In the genomic region with DNA sequence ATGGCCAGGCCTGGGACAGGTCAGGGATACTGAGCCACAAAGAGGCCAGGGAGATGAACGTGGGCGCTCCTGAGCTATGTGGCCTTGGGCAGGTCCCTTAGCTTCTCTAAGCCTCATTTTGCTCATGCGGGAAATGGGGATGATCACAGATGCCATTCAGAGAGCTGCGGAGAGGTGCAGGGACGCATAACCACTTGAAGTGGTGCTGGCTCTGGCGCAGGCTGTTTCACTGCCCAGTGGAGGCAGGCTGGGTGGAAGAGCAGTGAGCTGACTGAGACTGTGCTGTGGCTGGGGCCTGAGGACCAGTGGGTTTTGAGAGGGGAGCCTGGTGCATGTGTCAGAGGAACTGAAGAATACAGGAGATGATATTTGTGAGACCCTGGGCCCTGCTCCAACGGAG, we compare ENCODE assay signal across 11 cellular contexts. TPM values are rescaled to one million over a fixed set of nuclear protein-coding genes. Genes with fewer than 3 reads are reported as not detected.
DNase-seq lines count a peak whose midpoint lies in the region; ATAC-seq and TF ChIP-seq lines count a peak whose summit lies in the region.
"Had no signal": no experiment of that assay in that cellular context is flagged by ENCODE, and none has a peak within 500 bp of the region (broad histone marks: within the 10 kb centered on the region; RNA-seq: fewer than 3 reads in every experiment).

No MANE protein-coding gene starts in this region.

- no peaks in the 10 kb centered on the region for H3K9me3 ChIP-seq in lower lobe of right lung
- H3K9me3 ChIP-seq in stomach smooth muscle (ENCODE audit: control insufficient read depth in 2 of 2, low read length in 2 of 2), result no peaks in the 10 kb centered on the region
- H3K9me3 ChIP-seq: A549 had no signal

- intact Hi-C loops in activated CD4-positive, alpha-beta memory T cell treated with anti-CD3 and anti-CD28 coated beads for 36 hours (cut with micrococcal nuclease), result no loop called here
- intact Hi-C loops in activated CD8-positive, alpha-beta T cell treated with anti-CD3 and anti-CD28 coated beads for 36 hours (cut with micrococcal nuclease), result no loop called here
- intact Hi-C loops in lower lobe of right lung (cut with DNase I), result no loop called here

- H3K4me3 ChIP-seq in lower lobe of right lung, result no peak overlapping the region
- no peak overlapping the region for H3K4me3 ChIP-seq in stomach smooth muscle (ENCODE audit: low read length in 2 of 2)
- H3K4me3 ChIP-seq: A549 had no signal

- H3K4me1 Mint-ChIP-seq in activated CD4-positive, alpha-beta memory T cell treated with anti-CD3 and anti-CD28 coated beads, Interleukin-2, amount 10 ng/mL, durations not matched to agents 7 days and 5 days, result peaks cover 36% of the 10 kb centered on the region
- peaks cover 22% of the 10 kb centered on the region for H3K4me1 Mint-ChIP-seq in activated CD4-positive, alpha-beta memory T cell treated with anti-CD3 and anti-CD28 coated beads for 36 hours (ENCODE audit: low read depth)
- peaks cover 60% of the 10 kb centered on the region for H3K4me1 Mint-ChIP-seq in activated CD8-positive, alpha-beta T cell treated with anti-CD3 and anti-CD28 coated beads for 36 hours (ENCODE audit: low read depth)

- H3K9ac ChIP-seq in stomach smooth muscle (ENCODE audit: low read length in 2 of 2), result peak overlapping the region; percentile 21 to 75

- no peaks in the 10 kb centered on the region for H3K9me3 Mint-ChIP-seq in activated CD4-positive, alpha-beta memory T cell treated with anti-CD3 and anti-CD28 coated beads, Interleukin-2, amount 10 ng/mL, durations not matched to agents 7 days and 5 days
- no peaks in the 10 kb centered on the region for H3K9me3 Mint-ChIP-seq in activated CD4-positive, alpha-beta memory T cell treated with anti-CD3 and anti-CD28 coated beads for 36 hours
- H3K9me3 Mint-ChIP-seq in activated CD8-positive, alpha-beta T cell treated with anti-CD3 and anti-CD28 coated beads for 36 hours, result no peaks in the 10 kb centered on the region

- no peak overlapping the region for H3K4me3 Mint-ChIP-seq in activated CD4-positive, alpha-beta memory T cell treated with anti-CD3 and anti-CD28 coated beads, Interleukin-2, amount 10 ng/mL, durations not matched to agents 7 days and 5 days
- no peak overlapping the region for H3K4me3 Mint-ChIP-seq in activated CD4-positive, alpha-beta memory T cell treated with anti-CD3 and anti-CD28 coated beads for 36 hours
- no peak overlapping the region for H3K4me3 Mint-ChIP-seq in activated CD8-positive, alpha-beta T cell treated with anti-CD3 and anti-CD28 coated beads for 36 hours

- no peak for TF ChIP-seq CTCF in activated CD8-positive, alpha-beta T cell treated with anti-CD3 and anti-CD28 coated beads for 36 hours (IDR thresholded peaks at IDR 0.05)
- no peak for TF ChIP-seq CTCF in lower lobe of right lung (IDR thresholded peaks at IDR 0.05)

- H3K27ac Mint-ChIP-seq in activated CD4-positive, alpha-beta memory T cell treated with anti-CD3 and anti-CD28 coated beads, Interleukin-2, amount 10 ng/mL, durations not matched to agents 7 days and 5 days, result peak overlapping the region; percentile 19
- no peak overlapping the region for H3K27ac Mint-ChIP-seq in activated CD4-positive, alpha-beta memory T cell treated with anti-CD3 and anti-CD28 coated beads for 36 hours
- H3K27ac Mint-ChIP-seq in activated CD8-positive, alpha-beta T cell treated with anti-CD3 and anti-CD28 coated beads for 36 hours, result peak overlapping the region; percentile 6

- no peak for ATAC-seq in activated CD8-positive, alpha-beta T cell treated with anti-CD3 and anti-CD28 coated beads for 36 hours
- ATAC-seq in lower lobe of right lung, result no peak
- ATAC-seq in GM18867 (IDR thresholded peaks at IDR 0.05; ENCODE audit: unreplicated experiment), result no peak

- no peaks in the 10 kb centered on the region for H3K27me3 ChIP-seq in lower lobe of right lung (ENCODE audit: low read depth)
- no peaks in the 10 kb centered on the region for H3K27me3 ChIP-seq in stomach smooth muscle (ENCODE audit: control insufficient read depth in 1 of 2, insufficient read depth in 2 of 2, low read length in 2 of 2)

- H3K4me1 ChIP-seq in lower lobe of right lung (peaks cover 96% of the 10 kb centered on the region), stomach smooth muscle (ENCODE audit: control insufficient read depth, insufficient read depth, low read length) (peaks cover 71% of the 10 kb centered on the region)

- DNase-seq in activated CD4-positive, alpha-beta memory T cell treated with anti-CD3 and anti-CD28 coated beads, Interleukin-2, amount 10 ng/mL, durations not matched to agents 7 days and 5 days, result no peak
- DNase-seq in activated CD4-positive, alpha-beta memory T cell treated with anti-CD3 and anti-CD28 coated beads for 36 hours, result no peak
- DNase-seq in activated CD8-positive, alpha-beta T cell treated with anti-CD3 and anti-CD28 coated beads for 36 hours, result no peak
- DNase-seq in lower lobe of right lung (no peak), iPS-NIHi11 (ENCODE audit: low spot score) (no peak), NCI-H2171 (lab: John Stamatoyannopoulos, UW) (no peak)
- DNase-seq: NCI-H1105, occipital lobe had no signal

- CTCF ChIA-PET in activated CD4-positive, alpha-beta memory T cell treated with anti-CD3 and anti-CD28 coated beads, Interleukin-2, amount 10 ng/mL, durations not matched to agents 7 days and 5 days (lab: Charles Lee), result interaction anchor here (1.2 to 2.7 kb wide), 4 partner anchors 12 to 109 kb away, joined by 3 to 13 read pairs (median 4); no protein-coding TSS in a partner anchor
- CTCF ChIA-PET in activated CD4-positive, alpha-beta memory T cell treated with anti-CD3 and anti-CD28 coated beads for 36 hours (lab: Charles Lee), result interaction anchor here (1.2 to 2.2 kb wide), 2 partner anchors 44 to 121 kb away, joined by 4 to 11 read pairs; no protein-coding TSS in a partner anchor
- CTCF ChIA-PET in activated CD8-positive, alpha-beta T cell treated with anti-CD3 and anti-CD28 coated beads for 36 hours (lab: Charles Lee), result interaction anchor here (0.6 to 5.5 kb wide), 5 partner anchors 8 to 244 kb away, joined by 3 to 65 read pairs (median 3); no protein-coding TSS in a partner anchor

- H3K27ac ChIP-seq in lower lobe of right lung, result peak overlapping the region; percentile 86
- H3K27ac ChIP-seq in stomach smooth muscle (ENCODE audit: low read length), result peak overlapping the region; percentile 89

- POLR2A ChIA-PET in activated CD4-positive, alpha-beta memory T cell treated with anti-CD3 and anti-CD28 coated beads, Interleukin-2, amount 10 ng/mL, durations not matched to agents 7 days and 5 days (lab: Charles Lee), result interaction anchor here (0.5 to 2.5 kb wide), 4 partner anchors 9 to 99 kb away, joined by 3 to 8 read pairs (median 4); no protein-coding TSS in a partner anchor
- POLR2A ChIA-PET in activated CD4-positive, alpha-beta memory T cell treated with anti-CD3 and anti-CD28 coated beads for 36 hours (lab: Charles Lee), result no interaction called here
- POLR2A ChIA-PET in activated CD8-positive, alpha-beta T cell treated with anti-CD3 and anti-CD28 coated beads for 36 hours (lab: Charles Lee), result interaction anchor here (0.6 to 2.3 kb wide), 6 partner anchors 11 to 486 kb away, joined by 3 to 7 read pairs (median 4); partner anchors contain the start of gene CXXC5

- H3K36me3 Mint-ChIP-seq in activated CD4-positive, alpha-beta memory T cell treated with anti-CD3 and anti-CD28 coated beads, Interleukin-2, amount 10 ng/mL, durations not matched to agents 7 days and 5 days (ENCODE audit: low read depth), result no peaks in the 10 kb centered on the region
- H3K36me3 Mint-ChIP-seq in activated CD4-positive, alpha-beta memory T cell treated with anti-CD3 and anti-CD28 coated beads for 36 hours, result no peaks in the 10 kb centered on the region
- no peaks in the 10 kb centered on the region for H3K36me3 Mint-ChIP-seq in activated CD8-positive, alpha-beta T cell treated with anti-CD3 and anti-CD28 coated beads for 36 hours (ENCODE audit: low read depth)

- H3K36me3 ChIP-seq in lower lobe of right lung (no peaks in the 10 kb centered on the region), stomach smooth muscle (ENCODE audit: control insufficient read depth in 2 of 2, insufficient read depth in 2 of 2, low read length in 2 of 2) (peaks cover 2 to 3% of the 10 kb centered on the region in 2 donors)

- H3K27me3 Mint-ChIP-seq in activated CD4-positive, alpha-beta memory T cell treated with anti-CD3 and anti-CD28 coated beads, Interleukin-2, amount 10 ng/mL, durations not matched to agents 7 days and 5 days, result peaks cover 7% of the 10 kb centered on the region
- no peaks in the 10 kb centered on the region for H3K27me3 Mint-ChIP-seq in activated CD4-positive, alpha-beta memory T cell treated with anti-CD3 and anti-CD28 coated beads for 36 hours
- H3K27me3 Mint-ChIP-seq in activated CD8-positive, alpha-beta T cell treated with anti-CD3 and anti-CD28 coated beads for 36 hours, result no peaks in the 10 kb centered on the region

RNA-seq across cellular contexts. Expression of gene CXXC5, which starts 18.4 kb away (rescaled TPM):
- total RNA-seq in activated CD4-positive, alpha-beta memory T cell treated with anti-CD3 and anti-CD28 coated beads, Interleukin-2, amount 10 ng/mL, durations not matched to agents 7 days and 5 days, result 1 to 10 TPM; 1.4 to 1.7 TPM
- total RNA-seq in activated CD4-positive, alpha-beta memory T cell treated with anti-CD3 and anti-CD28 coated beads for 36 hours, result 1 to 10 TPM in 1 of 2 experiments, under 1 TPM in 1; 0.82 to 1.0 TPM
- total RNA-seq in activated CD8-positive, alpha-beta T cell treated with anti-CD3 and anti-CD28 coated beads for 36 hours, result 1 to 10 TPM; 3.5 to 4.3 TPM
- total RNA-seq in lower lobe of right lung, result 27.3 TPM
